19 cellular contexts compared by ENCODE assay signal in genomic region chr1:66048011-66048410, GRCh38.
"Had no signal": no experiment of that assay in that cellular context is flagged by ENCODE, and none has a peak within 500 bp of the region (broad histone marks: within the 10 kb centered on the region; RNA-seq: fewer than 3 reads in every experiment).

No MANE protein-coding gene starts in this region.

- H3K27ac ChIP-seq: breast epithelium, epithelial cell of prostate, gastrocnemius medialis, left ventricle myocardium inferior, suprapubic skin, transverse colon, uterus had no signal

- H3K27me3 ChIP-seq: breast epithelium, gastrocnemius medialis, suprapubic skin, transverse colon, uterus had no signal

- DNase-seq: activated CD4-positive, alpha-beta T cell treated with anti-CD3 and anti-CD28 coated beads, Interleukin-2, amount 50 U/mL, for 1 hour; activated CD8-positive, alpha-beta memory T cell treated with anti-CD3 and anti-CD28 coated beads for 24 hours; activated CD8-positive, alpha-beta memory T cell treated with anti-CD3 and anti-CD28 coated beads, Interleukin-2, amount 50 U/mL, for 48 hours; activated gamma-delta T cell; activated T-cell treated with anti-CD3 and anti-CD28 coated beads, Interleukin-2, amount 50 U/mL, for 72 hours; gastrocnemius medialis; head of caudate nucleus; kidney; left ventricle myocardium inferior; mammary epithelial cell; nephron progenitor cell; nucleus accumbens; stimulated activated naive CD8-positive, alpha-beta T cell treated with anti-CD3 and anti-CD28 coated beads, Interleukin-15, Interleukin-2, amounts not matched to agents 100 U/mL and 50 U/mL, for 24 hours; transverse colon; uterus had no signal

- H3K4me3 ChIP-seq: breast epithelium, gastrocnemius medialis, left ventricle myocardium inferior, suprapubic skin, transverse colon, uterus had no signal

- H3K4me1 ChIP-seq: breast epithelium, gastrocnemius medialis, left ventricle myocardium inferior, suprapubic skin, transverse colon, uterus had no signal

- H3K36me3 ChIP-seq: breast epithelium, gastrocnemius medialis, left ventricle myocardium inferior, suprapubic skin, transverse colon, uterus had no signal

- FAIRE-seq: kidney had no signal

- H3K9me3 ChIP-seq: breast epithelium, gastrocnemius medialis, left ventricle myocardium inferior, suprapubic skin, transverse colon, uterus had no signal

- ATAC-seq: activated CD4-positive, CD25-positive, alpha-beta regulatory T cell treated with anti-CD3 and anti-CD28 coated beads, Interleukin-2, amount 50 U/mL, for 24 hours; activated T-cell treated with anti-CD3 and anti-CD28 coated beads, Interleukin-2, amount 50 U/mL, for 72 hours; gastrocnemius medialis; stimulated activated naive CD8-positive, alpha-beta T cell treated with anti-CD3 and anti-CD28 coated beads, Interleukin-15, Interleukin-2, amounts not matched to agents 100 U/mL and 50 U/mL, for 24 hours had no signal
